ENCODE assay signal across 20 cellular contexts in genomic region chr9:135079676-135080075, GRCh38. TPM values are rescaled to one million over a fixed set of nuclear protein-coding genes. Genes with fewer than 3 reads are reported as not detected.
A peak's percentile ranks its signal among the peaks of the same experiment; 100 is the strongest.
DNase-seq lines count a peak whose midpoint lies in the region; ATAC-seq and TF ChIP-seq lines count a peak whose summit lies in the region.
"Had no signal": no experiment of that assay in that cellular context is flagged by ENCODE, and none has a peak within 500 bp of the region (broad histone marks: within the 10 kb centered on the region; RNA-seq: fewer than 3 reads in every experiment).

No MANE protein-coding gene starts in this region.

- no peak overlapping the region for H3K4me3 ChIP-seq in adrenal gland
- H3K4me3 ChIP-seq in suprapubic skin = no peak overlapping the region
- H3K4me3 ChIP-seq: GM12878, MG63 had no signal

- intact Hi-C loops in adrenal gland (cut with DNase I) = no loop called here
- intact Hi-C loops in left colon (cut with DNase I, micrococcal nuclease) = loop anchor here in 1 of 2 donors (5.0 kb wide), 1 partner anchor 333 kb away; no protein-coding TSS in a partner anchor

- H3K9me3 ChIP-seq in adrenal gland (replicated peaks in 1 of 3) = no peaks in the 10 kb centered on the region
- H3K9me3 ChIP-seq in suprapubic skin = no peaks in the 10 kb centered on the region
- H3K9me3 ChIP-seq: MG63 had no signal

- no peak for TF ChIP-seq EP300 in suprapubic skin (IDR thresholded peaks at IDR 0.05)

- no peak overlapping the region for H3K4me3 Mint-ChIP-seq in activated T-cell treated with anti-CD3 and anti-CD28 coated beads, Interleukin-2, amount 50 U/mL, for 24 hours
- no peak overlapping the region for H3K4me3 Mint-ChIP-seq in activated T-cell treated with anti-CD3 and anti-CD28 coated beads, Interleukin-2, amount 50 U/mL, for 4 hours
- H3K4me3 Mint-ChIP-seq: CD4-positive, alpha-beta memory T cell had no signal

- ATAC-seq in activated T-cell treated with anti-CD3 and anti-CD28 coated beads, Interleukin-2, amount 50 U/mL, for 4 hours = no peak
- ATAC-seq in left colon (no peak), GM18520 (IDR thresholded peaks at IDR 0.05; ENCODE audit: unreplicated experiment) (no peak)
- ATAC-seq: GM12878 had no signal

- WGBS in adrenal gland, 4 donors = 84 to 94% (median 91%) methylated on average over 8 of the region's 8 CpGs
- 86% methylated on average over 8 of the region's 8 CpGs for WGBS in suprapubic skin

- no peak overlapping the region for H3K27ac Mint-ChIP-seq in activated T-cell treated with anti-CD3 and anti-CD28 coated beads, Interleukin-2, amount 50 U/mL, for 24 hours
- H3K27ac Mint-ChIP-seq: CD4-positive, alpha-beta memory T cell had no signal

- H3K36me3 ChIP-seq in adrenal gland (replicated peaks in 1 of 2) (no peaks in the 10 kb centered on the region), suprapubic skin (no peaks in the 10 kb centered on the region)
- H3K36me3 ChIP-seq: MG63 had no signal

- peaks cover 10 to 12% of the 10 kb centered on the region in 2 donors for H3K4me1 ChIP-seq in adrenal gland (replicated peaks in 1 of 2)
- H3K4me1 ChIP-seq in suprapubic skin = peaks cover 32% of the 10 kb centered on the region

- H3K4me1 Mint-ChIP-seq in activated T-cell treated with anti-CD3 and anti-CD28 coated beads, Interleukin-2, amount 50 U/mL, for 24 hours (ENCODE audit: low read depth) = peaks cover 2% of the 10 kb centered on the region
- H3K4me1 Mint-ChIP-seq in activated T-cell treated with anti-CD3 and anti-CD28 coated beads, Interleukin-2, amount 50 U/mL, for 4 hours (ENCODE audit: low read depth) = peaks cover 2% of the 10 kb centered on the region

- peak; percentile 15 for DNase-seq in activated T-cell treated with anti-CD3 and anti-CD28 coated beads, Interleukin-2, amount 50 U/mL, for 24 hours
- no peak for DNase-seq in activated T-cell treated with anti-CD3 and anti-CD28 coated beads, Interleukin-2, amount 50 U/mL, for 4 hours
- DNase-seq in adrenal gland (peak in 4 of 7 donors; percentile 5 to 18 (median 10)), left colon (peak; percentile 1 to 5), suprapubic skin (ENCODE audit: low spot score in 2 of 2) (peak; percentile 20 to 54)
- DNase-seq in activated CD4-positive, alpha-beta T cell treated with anti-CD3 and anti-CD28 coated beads, Interleukin-2, amount 50 U/mL, for 4 hours = no peak
- no peak for DNase-seq in stimulated activated CD4-positive, alpha-beta T cell treated with anti-CD3 and anti-CD28 coated beads, Interleukin-4, amount 100 ng/mL, for 4 hours
- DNase-seq: CD4-positive, alpha-beta memory T cell; DMS153; GOT3; Kasumi-1; MG63; NCI-H1048; NCI-H1436; NCI-H1930; NCI-H226; NCI-H524 treated with DMSO at 0.1 percent for 48 hours; RPMI8226 had no signal

- no peak for TF ChIP-seq CTCF in adrenal gland (IDR thresholded peaks at IDR 0.05)
- no peak for TF ChIP-seq CTCF in suprapubic skin (IDR thresholded peaks at IDR 0.05)

- H3K27me3 ChIP-seq in adrenal gland = no peaks in the 10 kb centered on the region
- peaks cover 36% of the 10 kb centered on the region for H3K27me3 ChIP-seq in suprapubic skin
- H3K27me3 ChIP-seq: MG63 had no signal

- TF ChIP-seq POLR2A in adrenal gland (IDR thresholded peaks at IDR 0.05) = no peak
- no peak for TF ChIP-seq POLR2A in suprapubic skin (IDR thresholded peaks at IDR 0.05)

- H3K9me3 Mint-ChIP-seq in activated T-cell treated with anti-CD3 and anti-CD28 coated beads, Interleukin-2, amount 50 U/mL, for 24 hours = no peaks in the 10 kb centered on the region
- H3K9me3 Mint-ChIP-seq in activated T-cell treated with anti-CD3 and anti-CD28 coated beads, Interleukin-2, amount 50 U/mL, for 4 hours = no peaks in the 10 kb centered on the region
- H3K9me3 Mint-ChIP-seq: CD4-positive, alpha-beta memory T cell had no signal

- H3K27ac ChIP-seq in adrenal gland = no peak overlapping the region
- no peak overlapping the region for H3K27ac ChIP-seq in suprapubic skin

- H3K36me3 Mint-ChIP-seq in activated T-cell treated with anti-CD3 and anti-CD28 coated beads, Interleukin-2, amount 50 U/mL, for 24 hours (ENCODE audit: low read depth) = no peaks in the 10 kb centered on the region
- no peaks in the 10 kb centered on the region for H3K36me3 Mint-ChIP-seq in activated T-cell treated with anti-CD3 and anti-CD28 coated beads, Interleukin-2, amount 50 U/mL, for 4 hours (ENCODE audit: insufficient read depth)
- H3K36me3 Mint-ChIP-seq: CD4-positive, alpha-beta memory T cell had no signal

- peaks cover 47% of the 10 kb centered on the region for H3K27me3 Mint-ChIP-seq in activated T-cell treated with anti-CD3 and anti-CD28 coated beads, Interleukin-2, amount 50 U/mL, for 24 hours
- H3K27me3 Mint-ChIP-seq in activated T-cell treated with anti-CD3 and anti-CD28 coated beads, Interleukin-2, amount 50 U/mL, for 4 hours (ENCODE audit: low read depth) = peaks cover 41% of the 10 kb centered on the region

RNA-seq across cellular contexts. Expression of gene OLFM1, which starts 7.8 kb away (rescaled TPM):
- under 1 TPM in 2 of 3 donors, not detected in 1; 0.22 to 0.26 TPM for total RNA-seq in activated T-cell treated with anti-CD3 and anti-CD28 coated beads, Interleukin-2, amount 50 U/mL, for 4 hours
- total RNA-seq in adrenal gland (10 to 100 TPM; 10.8 to 48.0 (median 28.0) TPM), left colon (1 to 10 TPM; 6.0 to 7.8 TPM), suprapubic skin (10 to 100 TPM in 2 of 4 donors, 1 to 10 TPM in 2; 4.0 to 15.4 (median 11.7) TPM)
- polyA plus RNA-seq in adrenal gland = 10 to 100 TPM; 25.6 to 34.4 (median 33.8) TPM
- total RNA-seq: CD4-positive, alpha-beta memory T cell; GM12878 had no signal
- polyA plus RNA-seq: CD4-positive, alpha-beta memory T cell; GM12878 had no signal

Comparison
In these comparisons a context has a peak if more than half of its experiments do, and no peak if none do; other contexts are left out.
1. DNase-seq: peak in activated T-cell treated with anti-CD3 and anti-CD28 coated beads, Interleukin-2, amount 50 U/mL, for 24 hours (single experiment), adrenal gland (4 of 7), left colon (2 of 2) and suprapubic skin (2 of 2); none in activated T-cell treated with anti-CD3 and anti-CD28 coated beads, Interleukin-2, amount 50 U/mL, for 4 hours (single experiment), activated CD4-positive, alpha-beta T cell treated with anti-CD3 and anti-CD28 coated beads, Interleukin-2, amount 50 U/mL, for 4 hours (0 of 2) and stimulated activated CD4-positive, alpha-beta T cell treated with anti-CD3 and anti-CD28 coated beads, Interleukin-4, amount 100 ng/mL, for 4 hours (0 of 2).